Comparison of ENCODE assay signal across 15 cellular contexts in the genomic region with DNA sequence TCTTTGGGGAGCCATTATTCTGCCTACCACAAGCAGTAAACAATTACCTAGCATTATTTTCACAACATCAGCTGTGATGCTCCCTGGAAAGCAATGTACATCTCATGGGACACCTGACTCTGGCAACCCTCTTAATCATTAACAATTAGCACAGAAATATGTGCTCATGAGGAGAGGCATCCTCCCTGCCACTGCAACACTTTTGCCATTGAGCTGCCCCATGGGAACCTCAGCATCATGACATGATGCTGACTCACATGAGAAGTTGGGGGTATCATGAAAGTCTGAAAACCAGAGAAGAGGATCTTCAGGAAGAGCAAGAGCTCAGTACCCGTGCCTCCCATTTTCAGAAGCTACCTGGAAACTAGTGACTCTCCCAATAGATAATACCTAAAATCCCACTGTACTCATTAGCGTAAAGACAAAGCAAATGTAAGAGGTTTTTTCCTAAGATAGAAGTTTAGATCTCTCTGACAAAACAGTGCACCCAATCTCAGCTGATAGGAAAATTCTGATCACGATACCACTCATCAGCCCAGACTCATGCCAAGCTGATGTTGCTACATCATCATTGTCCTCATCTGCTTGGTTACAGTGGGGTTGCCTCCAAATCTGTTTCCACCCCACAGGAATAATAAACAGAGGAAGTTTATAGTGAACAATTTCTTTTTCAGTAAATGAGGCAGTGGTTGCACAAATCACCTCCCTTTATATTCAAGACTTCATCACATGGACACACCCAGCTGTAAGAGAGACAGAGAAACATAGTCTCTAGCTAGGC.
"Had no signal": no experiment of that assay in that cellular context is flagged by ENCODE, and none has a peak within 500 bp of the region (broad histone marks: within the 10 kb centered on the region; RNA-seq: fewer than 3 reads in every experiment).

No MANE protein-coding gene starts in this region.

- ATAC-seq: activated T-helper 17 cell treated with anti-CD3 and anti-CD28 coated beads, Interleukin-2, amount 50 U/mL, for 72 hours; sciatic nerve had no signal

- H3K36me3 ChIP-seq: left ventricle myocardium inferior had no signal

- DNase-seq: activated CD4-positive, alpha-beta T cell treated with anti-CD3 and anti-CD28 coated beads, Interleukin-2, amount 50 U/mL, for 1 hour; activated naive CD4-positive, alpha-beta T cell treated with anti-CD3 and anti-CD28 coated beads, Interleukin-2, amount 10 ng/mL, durations not matched to agents 7 days and 5 days; activated T-cell treated with anti-CD3 and anti-CD28 coated beads for 4 hours; caudate nucleus; effector memory CD4-positive, alpha-beta T cell; head of caudate nucleus; left ventricle myocardium inferior; mesendoderm; nephron progenitor cell; stimulated activated CD4-positive, alpha-beta T cell treated with anti-CD3 and anti-CD28 coated beads, Interleukin-12 subunit alpha, Interleukin-12 subunit beta, amount 100 ng/mL, for 4 hours; stimulated activated naive CD4-positive, alpha-beta T cell; T-helper 2 cell had no signal

- H3K27ac ChIP-seq: coronary artery, left ventricle myocardium inferior had no signal

- H3K4me3 ChIP-seq: coronary artery, left ventricle myocardium inferior had no signal
